23 cellular contexts compared by ENCODE assay signal in genomic region chr1:25477448-25478034, GRCh38. TPM values are rescaled to one million over a fixed set of nuclear protein-coding genes. Genes with fewer than 3 reads are reported as not detected.
DNase-seq lines count a peak whose midpoint lies in the region; ATAC-seq, FAIRE-seq and TF ChIP-seq lines count a peak whose summit lies in the region.
"Had no signal": no experiment of that assay in that cellular context is flagged by ENCODE, and none has a peak within 500 bp of the region (broad histone marks: within the 10 kb centered on the region; RNA-seq: fewer than 3 reads in every experiment).

No MANE protein-coding gene starts in this region.

- peak overlapping the region; percentile 40 for H3K27ac Mint-ChIP-seq in activated T-cell treated with anti-CD3 and anti-CD28 coated beads, Interleukin-2, amount 50 U/mL, for 24 hours

- FAIRE-seq in K562 (lab: Jason Lieb, UNC), result peak; percentile 78
- FAIRE-seq: A204.1, TTC549 had no signal

- H2AFZ ChIP-seq in K562 (ENCODE audit: low read depth, low read length), result no peak overlapping the region

- H3K4me1 Mint-ChIP-seq in activated T-cell treated with anti-CD3 and anti-CD28 coated beads, Interleukin-2, amount 50 U/mL, for 24 hours (ENCODE audit: low read depth), result peaks cover 54% of the 10 kb centered on the region

- POLR2A ChIA-PET in K562 (lab: Yijun Ruan, JAX), result interaction anchor here (0.7 to 2.1 kb wide), 5 partner anchors 9 to 28 kb away, joined by 3 to 6 read pairs (median 3); no protein-coding TSS in a partner anchor

- TF ChIP-seq POLR2A in K562 (conservative IDR thresholded peaks at IDR 0.05) (no peak), stomach (IDR thresholded peaks at IDR 0.05) (no peak)

- H3K27ac ChIP-seq in K562 (ENCODE audit: extremely low read depth, low read depth, low read length) (peak overlapping the region; percentile 13; the same call in 1 of the 3 replicates), stomach (peak overlapping the region in 4 of 5 donors; percentile 15 to 66 (median 48))
- H3K27ac ChIP-seq: lower lobe of right lung, right atrium auricular region, SJCRH30 had no signal

- no peaks in the 10 kb centered on the region for H3K9me3 Mint-ChIP-seq in activated T-cell treated with anti-CD3 and anti-CD28 coated beads, Interleukin-2, amount 50 U/mL, for 24 hours
- H3K9me3 Mint-ChIP-seq: CD14-positive monocyte, nephron had no signal

- peak; percentile 46; the same call in 1 of the 2 replicates for TF ChIP-seq EP300 in K562 (IDR thresholded peaks at IDR 0.05; ENCODE audit: low read length)
- no peak for TF ChIP-seq EP300 in stomach (IDR thresholded peaks at IDR 0.05)

- H3K27me3 ChIP-seq in K562 (ENCODE audit: control insufficient read depth in 2 of 2, insufficient read depth in 2 of 2, low read length in 2 of 2) (no peaks in the 10 kb centered on the region), stomach (no peaks in the 10 kb centered on the region)
- H3K27me3 ChIP-seq: right atrium auricular region, SJCRH30, thyroid gland had no signal

- no TSS peak for BruUV-seq in K562 (replicated peaks; lab: Mats Ljungman, UMichigan)

- no peak overlapping the region for H3K9ac ChIP-seq in K562 (ENCODE audit: insufficient read depth in 1 of 2, low read depth in 2 of 2, low read length in 2 of 2)

- no peak; a peak in 1 of 4 replicates for TF ChIP-seq RAD21 in K562 (CRISPR knock-in tag; conservative IDR thresholded peaks at IDR 0.05 in 1 of 2, IDR thresholded peaks at IDR 0.05 in 1 of 2)

- peaks cover 21% of the 10 kb centered on the region for H3K36me3 Mint-ChIP-seq in activated T-cell treated with anti-CD3 and anti-CD28 coated beads, Interleukin-2, amount 50 U/mL, for 24 hours (ENCODE audit: low read depth)

- no peak for DNase-seq in activated T-cell treated with anti-CD3 and anti-CD28 coated beads, Interleukin-2, amount 50 U/mL, for 24 hours
- no peak for DNase-seq in activated T-cell treated with anti-CD3 and anti-CD28 coated beads, Interleukin-2, amount 50 U/mL, for 48 hours
- DNase-seq in K562 (ENCODE audit: extremely low read depth in 1 of 4, low spot score in 3 of 4) (peak; percentile 53 to 84 (median 68)), left kidney (ENCODE audit: low read depth, low spot score) (peak; percentile 58), stomach (no peak), NCI-H1417 treated with DMSO at 0.1 percent for 48 hours (lab: John Stamatoyannopoulos, UW) (no peak)
- DNase-seq: activated CD8-positive, alpha-beta memory T cell treated with anti-CD3 and anti-CD28 coated beads for 24 hours; activated gamma-delta T cell; DND-41; GOT3; lower lobe of right lung; NCI-H1694; NCI-H446 treated with DMSO at 0.1 percent for 48 hours; SJCRH30; thyroid gland had no signal

- in situ Hi-C loops in K562 (cut with MboI), result no loop called here

- WGBS in K562 (ENCODE audit: insufficient coverage, low coverage, missing lambda C conversion rate), result 74% methylated on average over 1 of the region's 1 CpG
- 39 to 74% (median 62%) methylated on average over 1 of the region's 1 CpG for WGBS in stomach, 5 donors

- intact Hi-C loops in K562 (cut with micrococcal nuclease), result no loop called here
- intact Hi-C loops in stomach (cut with DNase I; ENCODE audit: low total_unique reads), result no loop called here

- peak overlapping the region; percentile 2; the same call in 1 of the 2 replicates for H3K4me2 ChIP-seq in K562 (ENCODE audit: insufficient read depth, low read length)

- no peaks in the 10 kb centered on the region for H3K27me3 Mint-ChIP-seq in activated T-cell treated with anti-CD3 and anti-CD28 coated beads, Interleukin-2, amount 50 U/mL, for 24 hours

- H3K9me1 ChIP-seq in K562 (ENCODE audit: control insufficient read depth, insufficient read depth, low read length), result peaks cover 4% of the 10 kb centered on the region

- no peak overlapping the region for H3K4me3 Mint-ChIP-seq in activated T-cell treated with anti-CD3 and anti-CD28 coated beads, Interleukin-2, amount 50 U/mL, for 24 hours
- H3K4me3 Mint-ChIP-seq: CD14-positive monocyte, nephron had no signal

- peaks cover 86% of the 10 kb centered on the region for H3K79me2 ChIP-seq in K562 (ENCODE audit: control insufficient read depth, insufficient read depth, low read length)

- H3K4me1 ChIP-seq in K562 (replicated peaks in 1 of 2; ENCODE audit: control insufficient read depth in 2 of 2, insufficient read depth in 2 of 2, low read length in 2 of 2), result peaks cover 14 to 49% of the 10 kb centered on the region in 2 experiments
- H3K4me1 ChIP-seq in stomach, result peaks cover 12 to 50% (median 31%) of the 10 kb centered on the region in 4 donors
- H3K4me1 ChIP-seq: SJCRH30 had no signal

- no peaks in the 10 kb centered on the region for H3K9me3 ChIP-seq in K562 (replicated peaks; ENCODE audit: control insufficient read depth, insufficient read depth, low read depth, low read length)
- no peaks in the 10 kb centered on the region for H3K9me3 ChIP-seq in stomach
- H3K9me3 ChIP-seq: lower lobe of right lung, right atrium auricular region, SJCRH30, thyroid gland had no signal

- CTCF ChIA-PET in K562 (lab: Yijun Ruan, JAX; ENCODE audit: low intra/inter-chr PET ratio), result no interaction called here

- 0 out of 6 replicates have a peak, but pooled peaks of 1 of the 3 experiments have one; percentile 10 for TF ChIP-seq CTCF in K562 (IDR thresholded peaks at IDR 0.05 in 2 of 3, conservative IDR thresholded peaks at IDR 0.05 in 1 of 3; ENCODE audit: insufficient read depth in 2 of 3, low read depth in 1 of 3, low read length in 3 of 3)
- TF ChIP-seq CTCF in stomach (IDR thresholded peaks at IDR 0.05), result no peak

- H3K36me3 ChIP-seq in K562 (ENCODE audit: control insufficient read depth, insufficient read depth, low read length), result peaks cover 26% of the 10 kb centered on the region
- no peaks in the 10 kb centered on the region for H3K36me3 ChIP-seq in stomach
- H3K36me3 ChIP-seq: lower lobe of right lung, right atrium auricular region, thyroid gland had no signal

- ATAC-seq in K562 (peak; percentile 76), GM21381 (IDR thresholded peaks at IDR 0.05; ENCODE audit: unreplicated experiment) (no peak), HG03025 (IDR thresholded peaks at IDR 0.05; ENCODE audit: low FRiP score, unreplicated experiment) (no peak)
- ATAC-seq: lower lobe of right lung had no signal

- H4K20me1 ChIP-seq in K562 (replicated peaks; ENCODE audit: control insufficient read depth, insufficient read depth, low read length), result peaks cover 21% of the 10 kb centered on the region; the same call in 1 of the 2 replicates

- H3K4me3 ChIP-seq in K562 (no peak overlapping the region), stomach (no peak overlapping the region)
- H3K4me3 ChIP-seq: lower lobe of right lung, right atrium auricular region, SJCRH30, thyroid gland had no signal

TF ChIP-seq in K562, 482 proteins besides CTCF, POLR2A, EP300 and RAD21 (continues in another document):
- TF ChIP-seq SMARCA4 (IDR thresholded peaks at IDR 0.05), result peak; percentile 64
- no peak for TF ChIP-seq CXXC5 (CRISPR knock-in tag; IDR thresholded peaks at IDR 0.05)
- peak; percentile 63 for TF ChIP-seq FOSL1 (tag; conservative IDR thresholded peaks at IDR 0.05)
- TF ChIP-seq NCOA1 (IDR thresholded peaks at IDR 0.05; ENCODE audit: low read depth), result no peak
- TF ChIP-seq ZNF77 (CRISPR knock-in tag; IDR thresholded peaks at IDR 0.05), result no peak

RNA-seq across cellular contexts. Expression of gene MACO1, which starts 46.8 kb away (rescaled TPM):
- total RNA-seq in K562 (2011; cell fraction: chromatin; rRNA removed; ENCODE audit: low replicate concordance), result 18.4 and 45.3 TPM in 2 replicates
- 18.0 and 21.1 TPM in 2 replicates for total RNA-seq in K562 (2011; cell fraction: nucleolus; rRNA removed)
- total RNA-seq in K562 (2011; cell fraction: nucleoplasm; rRNA removed), result 26.7 and 32.7 TPM in 2 replicates
- total RNA-seq in K562 (2014; rRNA removed) (20.0 and 21.7 TPM in 2 replicates), K562 (2014; rRNA removed; fragmentation: Illumina TruSeq; extraction: Trizol) (25.2 and 32.1 TPM in 2 replicates), K562 (2015; rRNA removed; fragmentation: Illumina TruSeq; extraction: Trizol) (22.6 and 25.1 TPM in 2 replicates), K562 (2021) (21.8 and 26.2 TPM in 2 replicates), stomach (10 to 100 TPM in 4 of 5 donors, 1 to 10 TPM in 1; 4.9 to 19.8 (median 14.8) TPM)
- polyA plus RNA-seq in K562 (2011; rRNA removed) (16.2 and 16.5 TPM in 2 replicates), K562 (2014; fragmentation: Illumina TruSeq; extraction: Trizol) (22.5 and 28.4 TPM in 2 replicates), K562 (2014; fragmentation: Nextera tagmentation; extraction: Ambion mirVana) (1 to 10 TPM; 4.6 to 5.1 TPM), K562 (2014; rRNA removed) (15.4 and 18.9 TPM in 2 replicates), stomach (1 to 10 TPM; 5.4 to 9.3 (median 5.7) TPM)
- polyA plus RNA-seq in K562 (2011; cell fraction: cytosol; rRNA removed), result 5.5 and 9.0 TPM in 2 replicates
- 13.6 and 15.9 TPM in 2 replicates for polyA plus RNA-seq in K562 (2011; cell fraction: nucleus; rRNA removed)
- 17.2 and 17.8 TPM in 2 replicates for polyA plus RNA-seq in K562 (2012)
- 16.1 and 20.4 TPM in 2 replicates for polyA minus RNA-seq in K562 (2011; rRNA and poly(A)+ RNA removed)
- polyA minus RNA-seq in K562 (2011; cell fraction: cytosol; rRNA and poly(A)+ RNA removed), result 8.4 and 9.4 TPM in 2 replicates
- 5.3 and 10.9 TPM in 2 replicates for polyA minus RNA-seq in K562 (2011; cell fraction: nucleus; rRNA and poly(A)+ RNA removed)

RNA-seq across cellular contexts. Expression of gene RHCE, which starts 56.9 kb away (rescaled TPM):
- 32.9 and 40.0 TPM in 2 replicates for total RNA-seq in K562 (2011; cell fraction: chromatin; rRNA removed; ENCODE audit: low replicate concordance)
- total RNA-seq in K562 (2011; cell fraction: nucleolus; rRNA removed), result 54.9 and 67.4 TPM in 2 replicates
- total RNA-seq in K562 (2011; cell fraction: nucleoplasm; rRNA removed), result 44.0 and 54.3 TPM in 2 replicates
- total RNA-seq in K562 (2014; rRNA removed) (7.5 and 12.3 TPM in 2 replicates), K562 (2014; rRNA removed; fragmentation: Illumina TruSeq; extraction: Trizol) (12.7 and 14.8 TPM in 2 replicates), K562 (2015; rRNA removed; fragmentation: Illumina TruSeq; extraction: Trizol) (5.3 and 5.4 TPM in 2 replicates), K562 (2021) (11.2 and 12.6 TPM in 2 replicates), stomach (1 to 10 TPM in 1 of 5 donors, not detected in 4; 2.9 TPM)
- polyA plus RNA-seq in K562 (2011; rRNA removed) (13.6 and 25.9 TPM in 2 replicates), K562 (2014; fragmentation: Illumina TruSeq; extraction: Trizol) (10.9 and 11.4 TPM in 2 replicates), K562 (2014; fragmentation: Nextera tagmentation; extraction: Ambion mirVana) (10 to 100 TPM; 28.3 to 31.5 TPM), K562 (2014; rRNA removed) (8.3 and 9.1 TPM in 2 replicates), stomach (under 1 TPM in 1 of 3 donors, not detected in 2; 0.13 TPM)
- 20.6 and 28.6 TPM in 2 replicates for polyA plus RNA-seq in K562 (2011; cell fraction: cytosol; rRNA removed)
- polyA plus RNA-seq in K562 (2011; cell fraction: nucleus; rRNA removed), result 11.9 and 17.8 TPM in 2 replicates
- polyA plus RNA-seq in K562 (2012), result 17.0 and 20.5 TPM in 2 replicates
- 22.4 and 24.1 TPM in 2 replicates for polyA minus RNA-seq in K562 (2011; rRNA and poly(A)+ RNA removed)
- 9.8 and 10.7 TPM in 2 replicates for polyA minus RNA-seq in K562 (2011; cell fraction: cytosol; rRNA and poly(A)+ RNA removed)
- polyA minus RNA-seq in K562 (2011; cell fraction: nucleus; rRNA and poly(A)+ RNA removed), result 5.8 and 9.8 TPM in 2 replicates
- total RNA-seq: HT-29 had no signal

Comparison
In these comparisons a context has a peak if more than half of its experiments do, and no peak if none do; other contexts are left out.
1. DNase-seq: peak in K562 (4 of 4) and left kidney (single experiment); none in activated T-cell treated with anti-CD3 and anti-CD28 coated beads, Interleukin-2, amount 50 U/mL, for 24 hours (single experiment), activated T-cell treated with anti-CD3 and anti-CD28 coated beads, Interleukin-2, amount 50 U/mL, for 48 hours (0 of 2), stomach (single experiment) and NCI-H1417 treated with DMSO at 0.1 percent for 48 hours (single experiment).